Comparison of ENCODE assay signal across 17 cellular contexts in genomic region chr1:84687703-84688460, GRCh38. TPM values are rescaled to one million over a fixed set of nuclear protein-coding genes. Genes with fewer than 3 reads are reported as not detected.
A peak's percentile ranks its signal among the peaks of the same experiment; 100 is the strongest.
DNase-seq lines count a peak whose midpoint lies in the region; ATAC-seq and TF ChIP-seq lines count a peak whose summit lies in the region.
"Had no signal": no experiment of that assay in that cellular context is flagged by ENCODE, and none has a peak within 500 bp of the region (broad histone marks: within the 10 kb centered on the region; RNA-seq: fewer than 3 reads in every experiment).

No MANE protein-coding gene starts in this region.

- peaks cover 39% of the 10 kb centered on the region for H3K4me1 Mint-ChIP-seq in T-helper 2 cell treated with Interferon-gamma antibody and Interleukin-4, amounts not matched to agents 5 μg/mL and 100 μg/mL, for 36 hours (ENCODE audit: low read depth)
- H3K4me1 Mint-ChIP-seq in endodermal cell: peaks cover 41% of the 10 kb centered on the region

- H3K9me3 ChIP-seq in endodermal cell (ENCODE audit: control insufficient read depth, low read length): no peaks in the 10 kb centered on the region
- H3K9me3 ChIP-seq in trophoblast cell (ENCODE audit: insufficient read depth, low read depth, low read length): no peaks in the 10 kb centered on the region
- H3K9me3 ChIP-seq in right lobe of liver: no peaks in the 10 kb centered on the region
- H3K9me3 ChIP-seq: gastroesophageal sphincter had no signal

- no peak overlapping the region for H3K27ac Mint-ChIP-seq in T-helper 2 cell treated with Interferon-gamma antibody and Interleukin-4, amounts not matched to agents 5 μg/mL and 100 μg/mL, for 36 hours
- no peak overlapping the region for H3K27ac Mint-ChIP-seq in endodermal cell
- H3K27ac Mint-ChIP-seq: activated CD4-positive, alpha-beta memory T cell treated with anti-CD3 and anti-CD28 coated beads for 36 hours had no signal

- H3K4me3 ChIP-seq in endodermal cell (ENCODE audit: low read length): peak overlapping the region; percentile 86
- no peak overlapping the region for H3K4me3 ChIP-seq in trophoblast cell (ENCODE audit: low read depth, low read length)
- no peak overlapping the region for H3K4me3 ChIP-seq in right lobe of liver
- H3K4me3 ChIP-seq: coronary artery, gastroesophageal sphincter had no signal

- no peak overlapping the region for H3K14ac ChIP-seq in trophoblast cell (ENCODE audit: low read length)

- H3K9me3 Mint-ChIP-seq in T-helper 2 cell treated with Interferon-gamma antibody and Interleukin-4, amounts not matched to agents 5 μg/mL and 100 μg/mL, for 36 hours: no peaks in the 10 kb centered on the region
- H3K9me3 Mint-ChIP-seq in endodermal cell: no peaks in the 10 kb centered on the region
- H3K9me3 Mint-ChIP-seq: activated CD4-positive, alpha-beta memory T cell treated with anti-CD3 and anti-CD28 coated beads for 36 hours had no signal

- H2AFZ ChIP-seq in trophoblast cell (ENCODE audit: insufficient read depth, low read length, poor library complexity): no peak overlapping the region

- peaks cover 24% of the 10 kb centered on the region for H3K27me3 ChIP-seq in endodermal cell (ENCODE audit: control insufficient read depth, insufficient read depth, low read length, poor library complexity, severe bottlenecking)
- H3K27me3 ChIP-seq in trophoblast cell (ENCODE audit: insufficient read depth, low read length): no peaks in the 10 kb centered on the region
- H3K27me3 ChIP-seq in right lobe of liver: no peaks in the 10 kb centered on the region
- H3K27me3 ChIP-seq: gastroesophageal sphincter had no signal

- H3K27ac ChIP-seq in endodermal cell (ENCODE audit: low read depth, low read length) (no peak overlapping the region), trophoblast cell (ENCODE audit: low read depth, low read length) (no peak overlapping the region), right lobe of liver (no peak overlapping the region)
- H3K27ac ChIP-seq: coronary artery had no signal

- no peak for TF ChIP-seq POLR2A in right lobe of liver (IDR thresholded peaks at IDR 0.05)

- H3K27me3 Mint-ChIP-seq in T-helper 2 cell treated with Interferon-gamma antibody and Interleukin-4, amounts not matched to agents 5 μg/mL and 100 μg/mL, for 36 hours (ENCODE audit: low read depth): no peaks in the 10 kb centered on the region
- peaks cover 45% of the 10 kb centered on the region for H3K27me3 Mint-ChIP-seq in endodermal cell (ENCODE audit: insufficient read depth)
- H3K27me3 Mint-ChIP-seq: activated naive CD8-positive, alpha-beta T cell had no signal

- TF ChIP-seq CTCF in endodermal cell (conservative IDR thresholded peaks at IDR 0.05) (no peak), right lobe of liver (IDR thresholded peaks at IDR 0.05) (no peak)

- H3K36me3 Mint-ChIP-seq in T-helper 2 cell treated with Interferon-gamma antibody and Interleukin-4, amounts not matched to agents 5 μg/mL and 100 μg/mL, for 36 hours (ENCODE audit: low read depth): peaks cover 4% of the 10 kb centered on the region
- H3K36me3 Mint-ChIP-seq in endodermal cell (ENCODE audit: low read depth): no peaks in the 10 kb centered on the region
- H3K36me3 Mint-ChIP-seq: activated CD4-positive, alpha-beta memory T cell treated with anti-CD3 and anti-CD28 coated beads for 36 hours had no signal

- peak overlapping the region; percentile 12 for H3K4me2 ChIP-seq in trophoblast cell (ENCODE audit: low read length)

- no peak overlapping the region for H3K23ac ChIP-seq in trophoblast cell (ENCODE audit: low read length)

- intact Hi-C loops in right lobe of liver (cut with DNase I): no loop called here

- H4K8ac ChIP-seq in trophoblast cell (ENCODE audit: low read depth, low read length): no peak overlapping the region

- H3K9ac ChIP-seq in endodermal cell (ENCODE audit: extremely low read depth, low read length, poor library complexity, severe bottlenecking) (no peak overlapping the region), trophoblast cell (ENCODE audit: low read length) (no peak overlapping the region)

- H4K12ac ChIP-seq in trophoblast cell (ENCODE audit: low read depth, low read length): no peak overlapping the region

- H3K4me1 ChIP-seq in endodermal cell (ENCODE audit: control insufficient read depth, insufficient read depth, low read length) (peaks cover 6% of the 10 kb centered on the region), trophoblast cell (ENCODE audit: control insufficient read depth in 1 of 2, insufficient read depth in 2 of 2, low read length in 2 of 2) (peaks cover 3% of the 10 kb centered on the region in 2 experiments), right lobe of liver (no peaks in the 10 kb centered on the region)

- ATAC-seq in right lobe of liver: no peak
- ATAC-seq in GM19395 (IDR thresholded peaks at IDR 0.05; ENCODE audit: unreplicated experiment): no peak
- ATAC-seq: gastroesophageal sphincter had no signal

- no peak overlapping the region for H3K18ac ChIP-seq in trophoblast cell (ENCODE audit: low read length)

- H2BK12ac ChIP-seq in trophoblast cell (ENCODE audit: low read length): no peak overlapping the region

- H3K4me3 Mint-ChIP-seq in T-helper 2 cell treated with Interferon-gamma antibody and Interleukin-4, amounts not matched to agents 5 μg/mL and 100 μg/mL, for 36 hours: peak overlapping the region; percentile 17
- H3K4me3 Mint-ChIP-seq in endodermal cell: no peak overlapping the region

- no peak overlapping the region for H2AK5ac ChIP-seq in trophoblast cell (ENCODE audit: low read length)

- H3K36me3 ChIP-seq in endodermal cell (ENCODE audit: control insufficient read depth, insufficient read depth, low read length) (no peaks in the 10 kb centered on the region), trophoblast cell (ENCODE audit: control insufficient read depth in 1 of 2, insufficient read depth in 2 of 2, low read length in 2 of 2) (no peaks in the 10 kb centered on the region), right lobe of liver (no peaks in the 10 kb centered on the region)
- H3K36me3 ChIP-seq: gastroesophageal sphincter had no signal

- WGBS in endodermal cell (ENCODE audit: insufficient coverage in 1 of 2, insufficient read length in 1 of 2), 2 experiments: 96 to 100% methylated on average over 1 to 4 of the region's 5 CpGs
- no CpG with 5 or more reads among the region's 5 CpGs for WGBS in trophoblast cell (ENCODE audit: extremely low coverage, insufficient coverage, insufficient read length)
- WGBS in right lobe of liver (ENCODE audit: insufficient coverage, low coverage, low lambda C conversion rate, missing lambda C conversion rate): 89% methylated on average over 5 of the region's 5 CpGs

- H3K4ac ChIP-seq in trophoblast cell (ENCODE audit: low read depth, low read length): peak overlapping the region; percentile 69

- no peak overlapping the region for H2BK120ac ChIP-seq in trophoblast cell (ENCODE audit: insufficient read depth, low read length, poor library complexity)

- H3K79me2 ChIP-seq in trophoblast cell (ENCODE audit: control insufficient read depth, insufficient read depth, low read length, poor library complexity): peaks cover 6% of the 10 kb centered on the region

- H2BK5ac ChIP-seq in trophoblast cell (ENCODE audit: low read depth, low read length, poor library complexity): no peak overlapping the region

- H3K79me1 ChIP-seq in trophoblast cell (ENCODE audit: low read length): peaks cover 9% of the 10 kb centered on the region

- DNase-seq in T-helper 2 cell treated with Interferon-gamma antibody and Interleukin-4, amounts not matched to agents 5 μg/mL and 100 μg/mL, for 36 hours (ENCODE audit: low spot score): no peak
- no peak for DNase-seq in T-helper 2 cell
- peak; percentile 28 for DNase-seq in NAMALWA (ENCODE audit: low spot score)
- DNase-seq in endodermal cell: no peak
- DNase-seq in trophoblast cell: no peak
- DNase-seq in right lobe of liver: no peak
- DNase-seq in activated effector memory CD4-positive, alpha-beta T cell treated with anti-CD3 and anti-CD28 coated beads, Interleukin-2, amount 50 U/mL, for 16 hours: no peak
- DNase-seq: activated CD4-positive, alpha-beta memory T cell treated with anti-CD3 and anti-CD28 coated beads for 36 hours; DMS79 treated with DMSO at 0.1 percent for 48 hours; NCI-H2107; nucleus accumbens; stimulated activated CD4-positive, alpha-beta T cell treated with anti-CD3 and anti-CD28 coated beads, Interleukin-15, amount 100 ng/mL, for 24 hours; T1000 had no signal

- H4K91ac ChIP-seq in trophoblast cell (ENCODE audit: low read depth, low read length): no peak overlapping the region

RNA-seq across cellular contexts. Expression of gene SSX2IP, which starts 2.4 kb away (rescaled TPM):
- 10 to 100 TPM; 16.6 to 21.8 TPM for total RNA-seq in endodermal cell
- 18.8 TPM for polyA plus RNA-seq in endodermal cell (2013, experiment 1 of 2)
- polyA plus RNA-seq in endodermal cell (2013, experiment 2 of 2): 19.6 TPM
- 15.0 and 17.0 TPM in 2 replicates for polyA plus RNA-seq in trophoblast cell (2013)
- 10 to 100 TPM in 3 of 6 experiments, 1 to 10 TPM in 3; 5.0 to 16.1 (median 8.3) TPM for total RNA-seq in right lobe of liver
